In genomic region chr4:169404959-169405358, GRCh38 we compare ENCODE assay signal across 1 cellular context.
TF ChIP-seq lines count a peak whose summit lies in the region.

No MANE protein-coding gene starts in this region.

TF ChIP-seq in GM12878, 131 proteins besides CTCF, POLR2A, EP300 and RAD21 (continued from another document):
- TF ChIP-seq CBX3 (IDR thresholded peaks at IDR 0.05; ENCODE audit: borderline replicate concordance, low read depth) (no peak), SIX5 (IDR thresholded peaks at IDR 0.05; ENCODE audit: low read depth, low read length, severe bottlenecking) (no peak), CHD2 (IDR thresholded peaks at IDR 0.05; ENCODE audit: borderline replicate concordance, low read depth, low read length) (no peak), CBFB (IDR thresholded peaks at IDR 0.05; ENCODE audit: low read depth) (no peak), NFXL1 (IDR thresholded peaks at IDR 0.05; ENCODE audit: borderline replicate concordance) (no peak)
